Comparison of ENCODE assay signal across 2 cellular contexts in genomic region chr17:63920050-63920449, GRCh38.
A peak's percentile ranks its signal among the peaks of the same experiment; 100 is the strongest.
TF ChIP-seq lines count a peak whose summit lies in the region.
"Not testable (repeated sequence)": the region's sequence is repeated elsewhere in the genome, so short reads cannot be mapped to it uniquely, and the experiment has no call there.

No MANE protein-coding gene starts in this region.

TF ChIP-seq in WTC11, 78 proteins besides CTCF, POLR2A, EP300 and RAD21:
- peak; percentile 79 for TF ChIP-seq GABPB1 (CRISPR knock-in tag; IDR thresholded peaks at IDR 0.05)

TF ChIP-seq in HepG2, 621 proteins besides CTCF, POLR2A, EP300 and RAD21:
- TF ChIP-seq ATF4 (CRISPR knock-in tag; IDR thresholded peaks at IDR 0.05) (peak in 1 of 2 experiments; percentile 76; a peak in 2 of 4 replicates), RXRA (CRISPR knock-in tag; IDR thresholded peaks at IDR 0.05) (peak; percentile 23; the same call in 1 of the 2 replicates), CEBPB (IDR thresholded peaks at IDR 0.05; ENCODE audit: borderline replicate concordance, low read depth, low read length) (peak; percentile 68; the same call in 1 of the 2 replicates), PHF8 (CRISPR knock-in tag; IDR thresholded peaks at IDR 0.05) (0 out of 2 replicates have a peak, but pooled peaks have one; percentile 23), HDAC1 (CRISPR knock-in tag; IDR thresholded peaks at IDR 0.05) (0 out of 2 replicates have a peak, but pooled peaks have one; percentile 29), ATF7 (IDR thresholded peaks at IDR 0.05) (peak; percentile 71), SALL1 (CRISPR knock-in tag; IDR thresholded peaks at IDR 0.05) (0 out of 2 replicates have a peak, but pooled peaks have one; percentile 12), CEBPG (CRISPR knock-in tag; IDR thresholded peaks at IDR 0.05) (peak; percentile 77), NR2F6 (IDR thresholded peaks at IDR 0.05) (0 out of 2 replicates have a peak, but pooled peaks have one; percentile 17), NR2F6 (CRISPR knock-in tag; IDR thresholded peaks at IDR 0.05) (peak; percentile 33; the same call in 1 of the 2 replicates), RARA (CRISPR knock-in tag; IDR thresholded peaks at IDR 0.05) (peak; percentile 49), NR2C2 (CRISPR knock-in tag; IDR thresholded peaks at IDR 0.05; ENCODE audit: borderline replicate concordance) (peak; percentile 64)
- not testable (repeated sequence) for TF ChIP-seq ATF7 (CRISPR knock-in tag; IDR thresholded peaks at IDR 0.05)
